17 cellular contexts compared by ENCODE assay signal in the genomic region with DNA sequence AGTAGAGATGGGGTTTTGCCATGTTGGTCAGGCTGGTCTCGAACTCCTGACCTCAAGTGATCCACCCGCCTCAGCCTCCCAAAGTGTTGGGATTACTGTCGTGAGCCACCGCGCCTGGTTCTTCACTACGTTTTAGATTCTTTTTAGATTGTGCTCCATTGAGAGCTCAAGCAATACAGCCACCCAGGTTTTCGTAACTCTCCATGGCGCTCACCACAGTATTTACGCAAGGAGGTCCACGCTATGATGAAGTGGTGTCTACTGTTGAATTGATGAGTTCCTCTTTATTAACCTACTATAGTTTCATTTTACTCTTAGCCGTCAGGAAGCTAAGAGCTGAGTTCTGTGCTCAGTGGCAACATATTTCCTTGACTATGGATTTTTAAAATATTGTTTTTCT. TPM values are rescaled to one million over a fixed set of nuclear protein-coding genes. Genes with fewer than 3 reads are reported as not detected.
DNase-seq lines count a peak whose midpoint lies in the region; ATAC-seq and TF ChIP-seq lines count a peak whose summit lies in the region.
"Had no signal": no experiment of that assay in that cellular context is flagged by ENCODE, and none has a peak within 500 bp of the region (broad histone marks: within the 10 kb centered on the region; RNA-seq: fewer than 3 reads in every experiment).

No MANE protein-coding gene starts in this region.

- peaks cover 8% of the 10 kb centered on the region for H3K36me3 Mint-ChIP-seq in CD4-positive, alpha-beta T cell (ENCODE audit: low read depth)
- H3K36me3 Mint-ChIP-seq in central memory CD8-positive, alpha-beta T cell (ENCODE audit: insufficient read depth): peaks cover 7% of the 10 kb centered on the region
- no peaks in the 10 kb centered on the region for H3K36me3 Mint-ChIP-seq in neural progenitor cell

- H3F3A ChIP-seq in neural progenitor cell (ENCODE audit: low read depth) (peaks cover 18% of the 10 kb centered on the region), GM23248 (ENCODE audit: insufficient read depth) (peaks cover 24% of the 10 kb centered on the region)

- peak overlapping the region; percentile 94 for H3K4me3 Mint-ChIP-seq in CD4-positive, alpha-beta T cell
- H3K4me3 Mint-ChIP-seq in central memory CD8-positive, alpha-beta T cell: peak overlapping the region; percentile 87
- peak overlapping the region; percentile 63 for H3K4me3 Mint-ChIP-seq in neural progenitor cell

- H3K9ac ChIP-seq in neural progenitor cell (no peak overlapping the region), GM23248 (no peak overlapping the region)
- H3K9ac ChIP-seq: BLaER1, parathyroid adenoma had no signal

- DNase-seq in CD4-positive, alpha-beta T cell: no peak
- peak; percentile 87 to 95 for DNase-seq in NOMO-1 (lab: John Stamatoyannopoulos, UW; ENCODE audit: unreplicated experiment in 2 of 2)
- no peak for DNase-seq in central memory CD8-positive, alpha-beta T cell (ENCODE audit: low spot score in 2 of 2)
- DNase-seq in neural progenitor cell (ENCODE audit: low spot score): no peak
- no peak for DNase-seq in activated CD4-positive, CD25-positive, alpha-beta regulatory T cell (lab: John Stamatoyannopoulos, UW)
- no peak for DNase-seq in DMS114 treated with DMSO at 0.1 percent for 48 hours (lab: John Stamatoyannopoulos, UW; ENCODE audit: unreplicated experiment)
- no peak for DNase-seq in NCI-H2171 (lab: John Stamatoyannopoulos, UW)
- no peak for DNase-seq in GM23248
- DNase-seq: activated CD4-positive, alpha-beta T cell treated with anti-CD3 and anti-CD28 coated beads, Interleukin-2, amount 50 U/mL, for 1 hour; activated effector memory CD4-positive, alpha-beta T cell treated with anti-CD3 and anti-CD28 coated beads, Interleukin-2, amount 50 U/mL, for 16 hours; EL; gastrocnemius medialis; NCI-H187 treated with DMSO at 0.1 percent for 48 hours; NCI-H526; T-helper 2 cell had no signal

- H3K36me3 ChIP-seq in neural progenitor cell: no peaks in the 10 kb centered on the region
- no peaks in the 10 kb centered on the region for H3K36me3 ChIP-seq in GM23248 (ENCODE audit: low read depth)
- H3K36me3 ChIP-seq: BLaER1, gastrocnemius medialis had no signal

- H3K4me3 ChIP-seq in neural progenitor cell (no peak overlapping the region), GM23248 (no peak overlapping the region)
- H3K4me3 ChIP-seq: BLaER1, gastrocnemius medialis had no signal

- in situ Hi-C loops in GM23248 (cut with MboI): no loop called here

- TF ChIP-seq CTCF in CD4-positive, alpha-beta T cell (IDR thresholded peaks at IDR 0.05): no peak
- no peak for TF ChIP-seq CTCF in neural progenitor cell (IDR thresholded peaks at IDR 0.05)

- CTCF ChIA-PET in CD4-positive, alpha-beta T cell (lab: Charles Lee): interaction anchor here (0.6 to 2.4 kb wide), 3 partner anchors 221 to 683 kb away, joined by 3 to 18 read pairs (median 3); a partner anchor contains a TSS

- POLR2A ChIA-PET in CD4-positive, alpha-beta T cell (lab: Charles Lee): interaction anchor here (2.1 kb wide), 1 partner anchor 222 kb away, joined by 14 read pairs; a partner anchor contains a TSS

- WGBS in GM23248 (ENCODE audit: low coverage in 1 of 2, low lambda C conversion rate in 2 of 2, missing lambda C conversion rate in 2 of 2), 2 experiments: 98 to 99% methylated on average over 11 of the region's 11 CpGs

- H3K4me1 ChIP-seq in neural progenitor cell (peaks cover 24% of the 10 kb centered on the region), GM23248 (ENCODE audit: insufficient read depth) (peaks cover 13% of the 10 kb centered on the region)
- H3K4me1 ChIP-seq: parathyroid adenoma had no signal

- H3K27ac Mint-ChIP-seq in CD4-positive, alpha-beta T cell: no peak overlapping the region
- H3K27ac Mint-ChIP-seq in central memory CD8-positive, alpha-beta T cell (ENCODE audit: low read depth): no peak overlapping the region
- H3K27ac Mint-ChIP-seq in neural progenitor cell: peak overlapping the region; percentile 91

- H3K4me2 ChIP-seq in neural progenitor cell (no peak overlapping the region), GM23248 (ENCODE audit: unreplicated experiment) (no peak overlapping the region)

- H3K27me3 ChIP-seq in CD4-positive, alpha-beta T cell (ENCODE audit: control insufficient read depth, insufficient read depth, low read length): no peaks in the 10 kb centered on the region
- H3K27me3 ChIP-seq in neural progenitor cell (peaks cover 8% of the 10 kb centered on the region), GM23248 (replicated peaks; ENCODE audit: insufficient read depth) (no peaks in the 10 kb centered on the region)
- H3K27me3 ChIP-seq: BLaER1, gastrocnemius medialis had no signal

- H3K9me3 ChIP-seq in CD4-positive, alpha-beta T cell (ENCODE audit: control insufficient read depth, low read length): no peaks in the 10 kb centered on the region
- H3K9me3 ChIP-seq in neural progenitor cell (ENCODE audit: low read depth): no peaks in the 10 kb centered on the region
- no peaks in the 10 kb centered on the region for H3K9me3 ChIP-seq in GM23248 (ENCODE audit: low read depth)
- H3K9me3 ChIP-seq: BLaER1, gastrocnemius medialis had no signal

- H3K9me2 ChIP-seq in GM23248 (ENCODE audit: insufficient read depth): no peaks in the 10 kb centered on the region

- H2AFZ ChIP-seq in neural progenitor cell (replicated peaks): no peak overlapping the region
- no peak overlapping the region for H2AFZ ChIP-seq in GM23248
- H2AFZ ChIP-seq: parathyroid adenoma had no signal

- peaks cover 4% of the 10 kb centered on the region for H3K27me3 Mint-ChIP-seq in CD4-positive, alpha-beta T cell
- H3K27me3 Mint-ChIP-seq in central memory CD8-positive, alpha-beta T cell: no peaks in the 10 kb centered on the region
- peaks cover 2% of the 10 kb centered on the region for H3K27me3 Mint-ChIP-seq in neural progenitor cell (ENCODE audit: insufficient read depth, low read depth)

- H3K4me1 Mint-ChIP-seq in CD4-positive, alpha-beta T cell (ENCODE audit: low read depth): peaks cover 30% of the 10 kb centered on the region
- H3K4me1 Mint-ChIP-seq in central memory CD8-positive, alpha-beta T cell: peaks cover 23% of the 10 kb centered on the region
- H3K4me1 Mint-ChIP-seq in neural progenitor cell: peaks cover 34% of the 10 kb centered on the region

- H3K9me3 Mint-ChIP-seq in CD4-positive, alpha-beta T cell: no peaks in the 10 kb centered on the region
- H3K9me3 Mint-ChIP-seq in central memory CD8-positive, alpha-beta T cell: no peaks in the 10 kb centered on the region
- H3K9me3 Mint-ChIP-seq in neural progenitor cell: no peaks in the 10 kb centered on the region

- H4K20me1 ChIP-seq in neural progenitor cell (ENCODE audit: low read depth): peaks cover 25% of the 10 kb centered on the region
- peaks cover 8% of the 10 kb centered on the region for H4K20me1 ChIP-seq in GM23248 (ENCODE audit: insufficient read depth)

- H3K27ac ChIP-seq in CD4-positive, alpha-beta T cell (ENCODE audit: low read depth, low read length): no peak overlapping the region
- H3K27ac ChIP-seq in neural progenitor cell (no peak overlapping the region), GM23248 (no peak overlapping the region)
- H3K27ac ChIP-seq: BLaER1, parathyroid adenoma had no signal

- no peak for ATAC-seq in CD4-positive, alpha-beta T cell (ENCODE audit: poor library complexity)
- ATAC-seq in central memory CD8-positive, alpha-beta T cell (replicated peaks; ENCODE audit: extremely low read depth, poor library complexity, severe bottlenecking): no peak
- ATAC-seq: gastrocnemius medialis had no signal

- intact Hi-C loops in CD4-positive, alpha-beta T cell (cut with DNase I, micrococcal nuclease): no loop called here

- H3K79me2 ChIP-seq in neural progenitor cell (ENCODE audit: low read depth) (peaks cover 28% of the 10 kb centered on the region), GM23248 (ENCODE audit: insufficient read depth) (peaks cover 20% of the 10 kb centered on the region)
- H3K79me2 ChIP-seq: parathyroid adenoma had no signal

RNA-seq across cellular contexts. Expression of a gene that starts 1.8 kb away (rescaled TPM):
- total RNA-seq in CD4-positive, alpha-beta T cell: 1 to 10 TPM; 7.9 to 9.7 TPM
- total RNA-seq in neural progenitor cell (ENCODE audit: low replicate concordance): 49.8 and 52.0 TPM in 2 replicates
- 24.8 and 25.8 TPM in 2 replicates for total RNA-seq in GM23248 (2014; rRNA removed; shearing (Covaris generic))
- polyA plus RNA-seq in GM23248 (2016; fragmentation: Nextera tagmentation; extraction: Ambion mirVana): 14.7 and 14.8 TPM in 2 replicates

Comparison
In these comparisons a context has a peak if more than half of its experiments do, and no peak if none do; other contexts are left out.
1. DNase-seq: peak in NOMO-1 (2 of 2); none in CD4-positive, alpha-beta T cell (0 of 10), central memory CD8-positive, alpha-beta T cell (0 of 2), neural progenitor cell (single experiment), activated CD4-positive, CD25-positive, alpha-beta regulatory T cell (0 of 4), DMS114 treated with DMSO at 0.1 percent for 48 hours (single experiment), NCI-H2171 (single experiment) and GM23248 (single experiment).
2. Peak in every context shown above with its lines, with median percentiles within 50 percentile points of each other: H3K4me3 Mint-ChIP-seq.